In the genomic region with DNA sequence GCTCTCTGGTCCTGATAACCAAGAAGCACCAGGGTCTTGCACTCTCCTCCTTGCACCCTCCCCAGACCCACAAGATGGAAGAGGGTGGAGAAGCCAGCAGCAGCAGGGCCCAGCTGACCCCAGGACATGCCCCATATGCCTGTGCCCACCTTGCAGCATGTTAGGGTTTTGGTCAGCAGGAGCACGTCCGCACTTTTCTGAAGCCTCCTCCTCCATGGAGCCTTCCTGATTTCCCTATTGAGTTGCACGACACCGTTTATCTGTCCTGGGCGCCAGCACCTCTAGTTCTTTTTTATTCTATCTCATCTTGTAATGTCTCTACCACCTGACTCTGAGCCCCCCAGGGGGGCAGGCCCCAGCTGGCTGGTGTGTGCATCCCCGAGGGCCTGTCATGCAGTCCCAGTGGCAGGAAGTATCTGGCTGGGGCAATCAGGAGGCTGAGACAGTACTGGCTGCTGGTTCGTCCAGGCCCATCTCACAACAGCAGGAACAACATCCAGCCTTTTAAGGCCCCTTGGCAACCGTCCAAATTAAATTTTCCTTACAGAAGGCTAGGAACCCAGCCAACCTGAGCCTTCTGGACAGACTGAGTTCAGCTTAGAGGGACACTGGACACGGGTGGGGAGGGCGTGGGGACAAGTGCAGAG, we compare ENCODE assay signal across 11 cellular contexts. TPM values are rescaled to one million over a fixed set of nuclear protein-coding genes. Genes with fewer than 3 reads are reported as not detected.
A peak's percentile ranks its signal among the peaks of the same experiment; 100 is the strongest.
DNase-seq lines count a peak whose midpoint lies in the region; FAIRE-seq and TF ChIP-seq lines count a peak whose summit lies in the region.
"Had no signal": no experiment of that assay in that cellular context is flagged by ENCODE, and none has a peak within 500 bp of the region (broad histone marks: within the 10 kb centered on the region; RNA-seq: fewer than 3 reads in every experiment).

No MANE protein-coding gene starts in this region.

- peak; percentile 49 for DNase-seq in Daoy (ENCODE audit: low read depth)
- peak; percentile 62 for DNase-seq in NCI-H82 treated with DMSO at 0.1 percent for 48 hours (lab: John Stamatoyannopoulos, UW; ENCODE audit: unreplicated experiment)
- DNase-seq in foreskin fibroblast: peak; percentile 50 to 72
- peak; percentile 57 for DNase-seq in putamen (ENCODE audit: low spot score)
- DNase-seq in activated T-cell treated with anti-CD3 and anti-CD28 coated beads, Interleukin-2, amount 50 U/mL, for 24 hours: no peak
- DNase-seq in kidney: no peak
- DNase-seq in AG20443 (ENCODE audit: low spot score): no peak
- DNase-seq in retina: no peak

- intact Hi-C loops in kidney (cut with DNase I): no loop called here

- no peak overlapping the region for H3K4me3 ChIP-seq in foreskin fibroblast (ENCODE audit: low read depth in 1 of 2, low read length in 2 of 2)
- no peak overlapping the region for H3K4me3 ChIP-seq in kidney (ENCODE audit: low read length in 2 of 2)
- H3K4me3 ChIP-seq: lung, upper lobe of left lung had no signal

- no peak overlapping the region for H3K9ac ChIP-seq in kidney (ENCODE audit: low read length in 2 of 2)

- no peaks in the 10 kb centered on the region for H3K27me3 Mint-ChIP-seq in activated T-cell treated with anti-CD3 and anti-CD28 coated beads, Interleukin-2, amount 50 U/mL, for 24 hours

- no peak overlapping the region for H3K27ac Mint-ChIP-seq in activated T-cell treated with anti-CD3 and anti-CD28 coated beads, Interleukin-2, amount 50 U/mL, for 24 hours
- H3K27ac Mint-ChIP-seq: IgD-negative memory B cell had no signal

- no peak for FAIRE-seq in kidney (lab: Jason Lieb, UNC)

- H3K4me3 Mint-ChIP-seq in activated T-cell treated with anti-CD3 and anti-CD28 coated beads, Interleukin-2, amount 50 U/mL, for 24 hours: no peak overlapping the region
- H3K4me3 Mint-ChIP-seq: IgD-negative memory B cell had no signal

- TF ChIP-seq CTCF in foreskin fibroblast (IDR thresholded peaks at IDR 0.05; ENCODE audit: low read depth, low read length) (no peak), kidney (IDR thresholded peaks at IDR 0.05; ENCODE audit: borderline replicate concordance, extremely low read depth, insufficient read depth) (no peak)

- H3K27ac ChIP-seq in kidney (ENCODE audit: low read depth in 2 of 2, low read length in 2 of 2): peak overlapping the region in 1 of 2 donors; percentile 9

- peaks cover 3% of the 10 kb centered on the region for H3K4me1 Mint-ChIP-seq in activated T-cell treated with anti-CD3 and anti-CD28 coated beads, Interleukin-2, amount 50 U/mL, for 24 hours (ENCODE audit: low read depth)

- no peaks in the 10 kb centered on the region for H3K9me3 Mint-ChIP-seq in activated T-cell treated with anti-CD3 and anti-CD28 coated beads, Interleukin-2, amount 50 U/mL, for 24 hours
- H3K9me3 Mint-ChIP-seq: IgD-negative memory B cell had no signal

- no peaks in the 10 kb centered on the region for H3K36me3 ChIP-seq in kidney (ENCODE audit: control insufficient read depth in 1 of 2, insufficient read depth in 2 of 2, low read length in 2 of 2)
- H3K36me3 ChIP-seq: upper lobe of left lung had no signal

- H3K9me3 ChIP-seq in kidney (ENCODE audit: control insufficient read depth in 1 of 2, low read length in 2 of 2): no peaks in the 10 kb centered on the region
- H3K9me3 ChIP-seq: upper lobe of left lung had no signal

- no peaks in the 10 kb centered on the region for H3K36me3 Mint-ChIP-seq in activated T-cell treated with anti-CD3 and anti-CD28 coated beads, Interleukin-2, amount 50 U/mL, for 24 hours (ENCODE audit: low read depth)
- H3K36me3 Mint-ChIP-seq: IgD-negative memory B cell had no signal

- H3K4me1 ChIP-seq in kidney (ENCODE audit: control insufficient read depth in 1 of 2, insufficient read depth in 1 of 2, low read depth in 1 of 2, low read length in 2 of 2): peaks cover 60 to 61% of the 10 kb centered on the region in 2 donors

RNA-seq across cellular contexts. Expression of a gene that starts 39.6 kb away (rescaled TPM):
- total RNA-seq in Daoy (2014; rRNA removed; shearing (Covaris generic)): 16.6 and 19.4 TPM in 2 replicates
- 21.4 TPM for total RNA-seq in kidney
- polyA plus RNA-seq in kidney (ENCODE audit: insufficient read depth, low read depth, low replicate concordance): 14.7 TPM

Comparison
In these comparisons a context has a peak if more than half of its experiments do, and no peak if none do; other contexts are left out.
1. DNase-seq: peak in Daoy (single experiment), NCI-H82 treated with DMSO at 0.1 percent for 48 hours (single experiment), foreskin fibroblast (2 of 2) and putamen (single experiment); none in activated T-cell treated with anti-CD3 and anti-CD28 coated beads, Interleukin-2, amount 50 U/mL, for 24 hours (single experiment), kidney (single experiment), AG20443 (single experiment) and retina (single experiment).